Comparison of ENCODE assay signal across 1 cellular context in the genomic region with DNA sequence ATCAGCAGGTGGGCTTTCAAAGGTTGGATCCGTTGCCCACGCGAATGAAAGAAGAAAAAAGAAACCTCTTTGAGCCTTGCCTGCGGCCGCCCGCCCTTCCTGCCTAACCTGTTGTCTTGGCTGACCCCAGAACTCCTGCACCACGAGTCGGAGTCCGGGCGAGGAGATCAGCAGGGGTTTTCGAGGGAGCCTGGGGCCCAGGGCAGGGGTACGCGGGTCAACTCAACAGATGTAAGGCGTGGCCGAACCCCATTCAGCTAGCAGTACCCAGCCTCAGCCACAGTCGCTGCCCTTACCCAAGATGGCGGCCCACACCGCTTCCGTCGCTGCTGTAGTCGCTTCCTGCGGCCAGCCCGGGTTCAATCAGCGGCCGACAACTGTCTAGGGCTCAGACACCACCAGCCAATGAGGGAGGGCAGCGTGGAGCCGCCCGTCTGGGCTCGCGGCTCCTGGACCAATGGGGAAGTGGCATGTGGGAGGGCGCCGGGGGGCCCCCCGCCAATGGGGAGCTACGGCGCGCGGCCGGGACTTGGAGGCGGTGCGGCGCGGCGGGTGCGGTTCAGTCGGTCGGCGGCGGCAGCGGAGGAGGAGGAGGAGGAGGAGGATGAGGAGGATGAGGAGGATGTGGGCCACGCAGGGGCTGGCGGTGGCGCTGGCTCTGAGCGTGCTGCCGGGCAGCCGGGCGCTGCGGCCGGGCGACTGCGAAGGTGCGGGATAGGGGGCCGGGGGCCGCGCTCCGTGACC.
TF ChIP-seq lines count a peak whose summit lies in the region.

A gene (plus strand): TSS at position 562 of the 744 bp plus-strand sequence. CDS start 52 bp downstream, at position 614.

TF ChIP-seq in HepG2, 621 proteins besides CTCF, POLR2A, EP300 and RAD21 (continued from another document and continues in another):
- TF ChIP-seq, protein P1, sequence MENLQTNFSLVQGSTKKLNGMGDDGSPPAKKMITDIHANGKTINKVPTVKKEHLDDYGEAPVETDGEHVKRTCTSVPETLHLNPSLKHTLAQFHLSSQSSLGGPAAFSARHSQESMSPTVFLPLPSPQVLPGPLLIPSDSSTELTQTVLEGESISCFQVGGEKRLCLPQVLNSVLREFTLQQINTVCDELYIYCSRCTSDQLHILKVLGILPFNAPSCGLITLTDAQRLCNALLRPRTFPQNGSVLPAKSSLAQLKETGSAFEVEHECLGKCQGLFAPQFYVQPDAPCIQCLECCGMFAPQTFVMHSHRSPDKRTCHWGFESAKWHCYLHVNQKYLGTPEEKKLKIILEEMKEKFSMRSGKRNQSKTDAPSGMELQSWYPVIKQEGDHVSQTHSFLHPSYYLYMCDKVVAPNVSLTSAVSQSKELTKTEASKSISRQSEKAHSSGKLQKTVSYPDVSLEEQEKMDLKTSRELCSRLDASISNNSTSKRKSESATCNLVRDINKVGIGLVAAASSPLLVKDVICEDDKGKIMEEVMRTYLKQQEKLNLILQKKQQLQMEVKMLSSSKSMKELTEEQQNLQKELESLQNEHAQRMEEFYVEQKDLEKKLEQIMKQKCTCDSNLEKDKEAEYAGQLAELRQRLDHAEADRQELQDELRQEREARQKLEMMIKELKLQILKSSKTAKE (CRISPR knock-in tag; IDR thresholded peaks at IDR 0.05; ENCODE audit: borderline replicate concordance), result no peak
- no peak for TF ChIP-seq ZNF251 (CRISPR knock-in tag; IDR thresholded peaks at IDR 0.05)
- peak; percentile 47; the same call in 1 of the 3 replicates for TF ChIP-seq MXI1 (IDR thresholded peaks at IDR 0.05; ENCODE audit: borderline replicate concordance, low read depth, low read length)
- peak; percentile 42 for TF ChIP-seq XRCC5 (optimal IDR thresholded peaks at IDR 0.05; ENCODE audit: low read length)
- peak; percentile 68; the same call in 1 of the 2 replicates for TF ChIP-seq FOXK1 (CRISPR knock-in tag; IDR thresholded peaks at IDR 0.05; ENCODE audit: borderline replicate concordance, low read depth)
- TF ChIP-seq, protein P2, sequence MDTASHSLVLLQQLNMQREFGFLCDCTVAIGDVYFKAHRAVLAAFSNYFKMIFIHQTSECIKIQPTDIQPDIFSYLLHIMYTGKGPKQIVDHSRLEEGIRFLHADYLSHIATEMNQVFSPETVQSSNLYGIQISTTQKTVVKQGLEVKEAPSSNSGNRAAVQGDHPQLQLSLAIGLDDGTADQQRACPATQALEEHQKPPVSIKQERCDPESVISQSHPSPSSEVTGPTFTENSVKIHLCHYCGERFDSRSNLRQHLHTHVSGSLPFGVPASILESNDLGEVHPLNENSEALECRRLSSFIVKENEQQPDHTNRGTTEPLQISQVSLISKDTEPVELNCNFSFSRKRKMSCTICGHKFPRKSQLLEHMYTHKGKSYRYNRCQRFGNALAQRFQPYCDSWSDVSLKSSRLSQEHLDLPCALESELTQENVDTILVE (CRISPR knock-in tag; IDR thresholded peaks at IDR 0.05), result peak; percentile 45; the same call in 1 of the 2 replicates
- TF ChIP-seq, protein P3, sequence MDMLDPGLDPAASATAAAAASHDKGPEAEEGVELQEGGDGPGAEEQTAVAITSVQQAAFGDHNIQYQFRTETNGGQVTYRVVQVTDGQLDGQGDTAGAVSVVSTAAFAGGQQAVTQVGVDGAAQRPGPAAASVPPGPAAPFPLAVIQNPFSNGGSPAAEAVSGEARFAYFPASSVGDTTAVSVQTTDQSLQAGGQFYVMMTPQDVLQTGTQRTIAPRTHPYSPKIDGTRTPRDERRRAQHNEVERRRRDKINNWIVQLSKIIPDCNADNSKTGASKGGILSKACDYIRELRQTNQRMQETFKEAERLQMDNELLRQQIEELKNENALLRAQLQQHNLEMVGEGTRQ (IDR thresholded peaks at IDR 0.05; ENCODE audit: low read depth, low read length), result no peak
- TF ChIP-seq, protein P3 (CRISPR knock-in tag; IDR thresholded peaks at IDR 0.05; ENCODE audit: borderline replicate concordance), result no peak
- no peak for TF ChIP-seq FLYWCH1 (CRISPR knock-in tag; IDR thresholded peaks at IDR 0.05)
- peak; percentile 88 for TF ChIP-seq CREB1 (IDR thresholded peaks at IDR 0.05)
- TF ChIP-seq CREB1 (CRISPR knock-in tag; IDR thresholded peaks at IDR 0.05), result peak; percentile 94
- TF ChIP-seq, protein P4, sequence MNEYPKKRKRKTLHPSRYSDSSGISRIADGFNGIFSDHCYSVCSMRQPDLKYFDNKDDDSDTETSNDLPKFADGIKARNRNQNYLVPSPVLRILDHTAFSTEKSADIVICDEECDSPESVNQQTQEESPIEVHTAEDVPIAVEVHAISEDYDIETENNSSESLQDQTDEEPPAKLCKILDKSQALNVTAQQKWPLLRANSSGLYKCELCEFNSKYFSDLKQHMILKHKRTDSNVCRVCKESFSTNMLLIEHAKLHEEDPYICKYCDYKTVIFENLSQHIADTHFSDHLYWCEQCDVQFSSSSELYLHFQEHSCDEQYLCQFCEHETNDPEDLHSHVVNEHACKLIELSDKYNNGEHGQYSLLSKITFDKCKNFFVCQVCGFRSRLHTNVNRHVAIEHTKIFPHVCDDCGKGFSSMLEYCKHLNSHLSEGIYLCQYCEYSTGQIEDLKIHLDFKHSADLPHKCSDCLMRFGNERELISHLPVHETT (CRISPR knock-in tag; conservative IDR thresholded peaks at IDR 0.05), result peak; percentile 62; the same call in 1 of the 2 replicates
- TF ChIP-seq ZNF570 (CRISPR knock-in tag; IDR thresholded peaks at IDR 0.05; ENCODE audit: borderline replicate concordance), result no peak
- no peak for TF ChIP-seq HMG20B (CRISPR knock-in tag; conservative IDR thresholded peaks at IDR 0.05)
- TF ChIP-seq NFE2L1 (CRISPR knock-in tag; IDR thresholded peaks at IDR 0.05; ENCODE audit: borderline replicate concordance), result no peak
- TF ChIP-seq ZBTB21 (CRISPR knock-in tag; IDR thresholded peaks at IDR 0.05), result no peak
- peak; percentile 89 for TF ChIP-seq SAP130 (CRISPR knock-in tag; IDR thresholded peaks at IDR 0.05; ENCODE audit: low read depth)
- TF ChIP-seq ZFAT (CRISPR knock-in tag; conservative IDR thresholded peaks at IDR 0.05), result 0 out of 2 replicates have a peak, but pooled peaks have one; percentile 62
- TF ChIP-seq SRF (IDR thresholded peaks at IDR 0.05; ENCODE audit: low read depth, low read length), result no peak
- TF ChIP-seq TOE1 (CRISPR knock-in tag; IDR thresholded peaks at IDR 0.05), result no peak
- TF ChIP-seq ZBTB7B (CRISPR knock-in tag; IDR thresholded peaks at IDR 0.05), result peak; percentile 60; the same call in 1 of the 2 replicates
- no peak for TF ChIP-seq ZNF891 (CRISPR knock-in tag; IDR thresholded peaks at IDR 0.05)
- TF ChIP-seq GATAD2A (CRISPR knock-in tag; IDR thresholded peaks at IDR 0.05), result no peak; the same call in 1 of the 2 replicates
- TF ChIP-seq TGIF2 (CRISPR knock-in tag; IDR thresholded peaks at IDR 0.05), result no peak
- no peak for TF ChIP-seq SP140L (CRISPR knock-in tag; IDR thresholded peaks at IDR 0.05; ENCODE audit: borderline replicate concordance)
- no peak for TF ChIP-seq PRMT3 (CRISPR knock-in tag; IDR thresholded peaks at IDR 0.05; ENCODE audit: borderline replicate concordance, low read depth)
- no peak for TF ChIP-seq TMF1 (CRISPR knock-in tag; IDR thresholded peaks at IDR 0.05; ENCODE audit: low read depth)
- TF ChIP-seq GZF1 (CRISPR knock-in tag; IDR thresholded peaks at IDR 0.05), result peak; percentile 30; the same call in 1 of the 2 replicates
- TF ChIP-seq, protein P5, sequence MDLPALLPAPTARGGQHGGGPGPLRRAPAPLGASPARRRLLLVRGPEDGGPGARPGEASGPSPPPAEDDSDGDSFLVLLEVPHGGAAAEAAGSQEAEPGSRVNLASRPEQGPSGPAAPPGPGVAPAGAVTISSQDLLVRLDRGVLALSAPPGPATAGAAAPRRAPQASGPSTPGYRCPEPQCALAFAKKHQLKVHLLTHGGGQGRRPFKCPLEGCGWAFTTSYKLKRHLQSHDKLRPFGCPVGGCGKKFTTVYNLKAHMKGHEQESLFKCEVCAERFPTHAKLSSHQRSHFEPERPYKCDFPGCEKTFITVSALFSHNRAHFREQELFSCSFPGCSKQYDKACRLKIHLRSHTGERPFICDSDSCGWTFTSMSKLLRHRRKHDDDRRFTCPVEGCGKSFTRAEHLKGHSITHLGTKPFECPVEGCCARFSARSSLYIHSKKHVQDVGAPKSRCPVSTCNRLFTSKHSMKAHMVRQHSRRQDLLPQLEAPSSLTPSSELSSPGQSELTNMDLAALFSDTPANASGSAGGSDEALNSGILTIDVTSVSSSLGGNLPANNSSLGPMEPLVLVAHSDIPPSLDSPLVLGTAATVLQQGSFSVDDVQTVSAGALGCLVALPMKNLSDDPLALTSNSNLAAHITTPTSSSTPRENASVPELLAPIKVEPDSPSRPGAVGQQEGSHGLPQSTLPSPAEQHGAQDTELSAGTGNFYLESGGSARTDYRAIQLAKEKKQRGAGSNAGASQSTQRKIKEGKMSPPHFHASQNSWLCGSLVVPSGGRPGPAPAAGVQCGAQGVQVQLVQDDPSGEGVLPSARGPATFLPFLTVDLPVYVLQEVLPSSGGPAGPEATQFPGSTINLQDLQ (CRISPR knock-in tag; IDR thresholded peaks at IDR 0.05), result peak; percentile 14; the same call in 1 of the 2 replicates
- TF ChIP-seq, protein P6, sequence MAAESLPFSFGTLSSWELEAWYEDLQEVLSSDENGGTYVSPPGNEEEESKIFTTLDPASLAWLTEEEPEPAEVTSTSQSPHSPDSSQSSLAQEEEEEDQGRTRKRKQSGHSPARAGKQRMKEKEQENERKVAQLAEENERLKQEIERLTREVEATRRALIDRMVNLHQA (CRISPR knock-in tag; IDR thresholded peaks at IDR 0.05), result no peak
- TF ChIP-seq ZNF737 (CRISPR knock-in tag; IDR thresholded peaks at IDR 0.05; ENCODE audit: borderline replicate concordance), result no peak
- TF ChIP-seq SP1 (IDR thresholded peaks at IDR 0.05), result no peak
- peak; percentile 72; the same call in 1 of the 2 replicates for TF ChIP-seq SP1 (CRISPR knock-in tag; IDR thresholded peaks at IDR 0.05)
- TF ChIP-seq ZNF253 (CRISPR knock-in tag; IDR thresholded peaks at IDR 0.05; ENCODE audit: borderline replicate concordance), result 0 out of 2 replicates have a peak, but pooled peaks have one; percentile 25
- TF ChIP-seq, protein P7, sequence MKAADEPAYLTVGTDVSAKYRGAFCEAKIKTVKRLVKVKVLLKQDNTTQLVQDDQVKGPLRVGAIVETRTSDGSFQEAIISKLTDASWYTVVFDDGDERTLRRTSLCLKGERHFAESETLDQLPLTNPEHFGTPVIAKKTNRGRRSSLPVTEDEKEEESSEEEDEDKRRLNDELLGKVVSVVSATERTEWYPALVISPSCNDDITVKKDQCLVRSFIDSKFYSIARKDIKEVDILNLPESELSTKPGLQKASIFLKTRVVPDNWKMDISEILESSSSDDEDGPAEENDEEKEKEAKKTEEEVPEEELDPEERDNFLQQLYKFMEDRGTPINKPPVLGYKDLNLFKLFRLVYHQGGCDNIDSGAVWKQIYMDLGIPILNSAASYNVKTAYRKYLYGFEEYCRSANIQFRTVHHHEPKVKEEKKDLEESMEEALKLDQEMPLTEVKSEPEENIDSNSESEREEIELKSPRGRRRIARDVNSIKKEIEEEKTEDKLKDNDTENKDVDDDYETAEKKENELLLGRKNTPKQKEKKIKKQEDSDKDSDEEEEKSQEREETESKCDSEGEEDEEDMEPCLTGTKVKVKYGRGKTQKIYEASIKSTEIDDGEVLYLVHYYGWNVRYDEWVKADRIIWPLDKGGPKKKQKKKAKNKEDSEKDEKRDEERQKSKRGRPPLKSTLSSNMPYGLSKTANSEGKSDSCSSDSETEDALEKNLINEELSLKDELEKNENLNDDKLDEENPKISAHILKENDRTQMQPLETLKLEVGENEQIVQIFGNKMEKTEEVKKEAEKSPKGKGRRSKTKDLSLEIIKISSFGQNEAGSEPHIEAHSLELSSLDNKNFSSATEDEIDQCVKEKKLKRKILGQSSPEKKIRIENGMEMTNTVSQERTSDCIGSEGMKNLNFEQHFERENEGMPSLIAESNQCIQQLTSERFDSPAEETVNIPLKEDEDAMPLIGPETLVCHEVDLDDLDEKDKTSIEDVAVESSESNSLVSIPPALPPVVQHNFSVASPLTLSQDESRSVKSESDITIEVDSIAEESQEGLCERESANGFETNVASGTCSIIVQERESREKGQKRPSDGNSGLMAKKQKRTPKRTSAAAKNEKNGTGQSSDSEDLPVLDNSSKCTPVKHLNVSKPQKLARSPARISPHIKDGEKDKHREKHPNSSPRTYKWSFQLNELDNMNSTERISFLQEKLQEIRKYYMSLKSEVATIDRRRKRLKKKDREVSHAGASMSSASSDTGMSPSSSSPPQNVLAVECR (CRISPR knock-in tag; IDR thresholded peaks at IDR 0.05; ENCODE audit: borderline replicate concordance), result peak; percentile 96
- no peak for TF ChIP-seq ZNF17 (CRISPR knock-in tag; IDR thresholded peaks at IDR 0.05)
- peak; percentile 53; the same call in 1 of the 2 replicates for TF ChIP-seq BCL6 (CRISPR knock-in tag; IDR thresholded peaks at IDR 0.05)
- no peak; the same call in 1 of the 2 replicates for TF ChIP-seq NFKBIZ (CRISPR knock-in tag; IDR thresholded peaks at IDR 0.05)
- TF ChIP-seq, protein P8, sequence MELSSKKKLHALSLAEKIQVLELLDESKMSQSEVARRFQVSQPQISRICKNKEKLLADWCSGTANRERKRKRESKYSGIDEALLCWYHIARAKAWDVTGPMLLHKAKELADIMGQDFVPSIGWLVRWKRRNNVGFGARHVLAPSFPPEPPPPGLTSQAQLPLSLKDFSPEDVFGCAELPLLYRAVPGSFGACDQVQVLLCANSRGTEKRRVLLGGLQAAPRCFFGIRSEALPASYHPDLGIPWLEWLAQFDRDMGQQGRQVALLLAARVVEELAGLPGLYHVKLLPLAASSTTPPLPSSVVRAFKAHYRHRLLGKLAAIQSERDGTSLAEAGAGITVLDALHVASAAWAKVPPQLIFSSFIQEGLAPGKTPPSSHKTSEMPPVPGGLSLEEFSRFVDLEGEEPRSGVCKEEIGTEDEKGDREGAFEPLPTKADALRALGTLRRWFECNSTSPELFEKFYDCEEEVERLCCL (CRISPR knock-in tag; IDR thresholded peaks at IDR 0.05; ENCODE audit: borderline replicate concordance), result no peak
- no peak for TF ChIP-seq NPAS2 (CRISPR knock-in tag; IDR thresholded peaks at IDR 0.05; ENCODE audit: borderline replicate concordance)
- TF ChIP-seq REXO4 (CRISPR knock-in tag; IDR thresholded peaks at IDR 0.05; ENCODE audit: borderline replicate concordance), result no peak
- TF ChIP-seq ELF3 (CRISPR knock-in tag; IDR thresholded peaks at IDR 0.05), result peak; percentile 63; the same call in 1 of the 2 replicates
- TF ChIP-seq SETDB1 (CRISPR knock-in tag; IDR thresholded peaks at IDR 0.05; ENCODE audit: borderline replicate concordance), result no peak
- no peak for TF ChIP-seq AKAP8 (CRISPR knock-in tag; IDR thresholded peaks at IDR 0.05)
- peak; percentile 69; the same call in 1 of the 2 replicates for TF ChIP-seq HIVEP1 (CRISPR knock-in tag; IDR thresholded peaks at IDR 0.05)
- TF ChIP-seq ZFY (CRISPR knock-in tag; IDR thresholded peaks at IDR 0.05), result peak; percentile 89
- TF ChIP-seq, protein P9, sequence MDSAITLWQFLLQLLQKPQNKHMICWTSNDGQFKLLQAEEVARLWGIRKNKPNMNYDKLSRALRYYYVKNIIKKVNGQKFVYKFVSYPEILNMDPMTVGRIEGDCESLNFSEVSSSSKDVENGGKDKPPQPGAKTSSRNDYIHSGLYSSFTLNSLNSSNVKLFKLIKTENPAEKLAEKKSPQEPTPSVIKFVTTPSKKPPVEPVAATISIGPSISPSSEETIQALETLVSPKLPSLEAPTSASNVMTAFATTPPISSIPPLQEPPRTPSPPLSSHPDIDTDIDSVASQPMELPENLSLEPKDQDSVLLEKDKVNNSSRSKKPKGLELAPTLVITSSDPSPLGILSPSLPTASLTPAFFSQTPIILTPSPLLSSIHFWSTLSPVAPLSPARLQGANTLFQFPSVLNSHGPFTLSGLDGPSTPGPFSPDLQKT (CRISPR knock-in tag; IDR thresholded peaks at IDR 0.05; ENCODE audit: borderline replicate concordance), result no peak
